ENCODE assay signal across 8 cellular contexts in the genomic region with DNA sequence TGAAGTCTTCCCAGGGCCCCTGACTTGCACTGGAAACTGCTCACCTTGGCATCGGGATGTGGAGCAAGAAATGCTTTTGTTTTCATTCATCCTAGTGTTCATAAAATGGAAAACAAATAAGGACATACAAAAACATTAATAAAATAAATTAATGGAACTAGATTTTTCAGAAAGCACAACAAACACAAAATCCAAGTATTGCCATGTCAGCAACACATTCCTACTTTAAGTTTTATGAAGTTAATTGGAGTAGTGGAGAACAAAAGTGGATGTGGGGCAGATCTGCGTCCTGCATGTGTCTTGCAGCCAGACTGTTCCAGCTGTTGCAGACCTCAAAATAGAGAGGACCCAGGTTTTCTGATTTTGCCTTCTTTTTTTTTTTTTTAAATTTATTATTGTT. TPM values are rescaled to one million over a fixed set of nuclear protein-coding genes. Genes with fewer than 3 reads are reported as not detected.
DNase-seq lines count a peak whose midpoint lies in the region; ATAC-seq and TF ChIP-seq lines count a peak whose summit lies in the region.

No MANE protein-coding gene starts in this region.

- no peak for TF ChIP-seq POLR2A in body of pancreas (IDR thresholded peaks at IDR 0.05)

- H3K27ac Mint-ChIP-seq in activated naive CD8-positive, alpha-beta T cell treated with anti-CD3 and anti-CD28 coated beads, Interleukin-2, amount 50 U/mL, for 24 hours, result peak overlapping the region; percentile 53

- no peaks in the 10 kb centered on the region for H3K9me3 Mint-ChIP-seq in activated naive CD8-positive, alpha-beta T cell treated with anti-CD3 and anti-CD28 coated beads, Interleukin-2, amount 50 U/mL, for 24 hours

- DNase-seq in left ventricle myocardium inferior, result no peak
- no peak for DNase-seq in right atrium auricular region (ENCODE audit: low spot score)
- no peak for DNase-seq in activated naive CD8-positive, alpha-beta T cell treated with anti-CD3 and anti-CD28 coated beads, Interleukin-2, amount 50 U/mL, for 24 hours
- no peak for DNase-seq in upper lobe of right lung
- no peak for DNase-seq in activated gamma-delta T cell (lab: John Stamatoyannopoulos, UW)
- DNase-seq in body of pancreas, result no peak
- DNase-seq in KBM-7, result no peak

- intact Hi-C loops in left ventricle myocardium inferior (cut with micrococcal nuclease) (no loop called here), upper lobe of right lung (cut with DNase I) (no loop called here), body of pancreas (cut with DNase I) (no loop called here)

- WGBS in body of pancreas, 2 donors, result 62 to 67% methylated on average over 2 of the region's 2 CpGs

- no peaks in the 10 kb centered on the region for H3K36me3 Mint-ChIP-seq in activated naive CD8-positive, alpha-beta T cell treated with anti-CD3 and anti-CD28 coated beads, Interleukin-2, amount 50 U/mL, for 24 hours (ENCODE audit: low read depth)

- in situ Hi-C loops in KBM-7 (cut with MboI; ENCODE audit: low pct_unique_long_range_greater_than_20kb, low sequenced_read_pairs), result no loop called here

- peak overlapping the region; percentile 81 for H3K4me3 Mint-ChIP-seq in activated naive CD8-positive, alpha-beta T cell treated with anti-CD3 and anti-CD28 coated beads, Interleukin-2, amount 50 U/mL, for 24 hours

- H3K4me1 ChIP-seq in left ventricle myocardium inferior (peaks cover 16% of the 10 kb centered on the region), right atrium auricular region (peaks cover 0 to 16% of the 10 kb centered on the region in 2 donors), upper lobe of right lung (peaks cover 16% of the 10 kb centered on the region), body of pancreas (peaks cover 13% of the 10 kb centered on the region)

- no peaks in the 10 kb centered on the region for H3K27me3 Mint-ChIP-seq in activated naive CD8-positive, alpha-beta T cell treated with anti-CD3 and anti-CD28 coated beads, Interleukin-2, amount 50 U/mL, for 24 hours

- TF ChIP-seq CTCF in left ventricle myocardium inferior (IDR thresholded peaks at IDR 0.05; ENCODE audit: borderline replicate concordance) (no peak), right atrium auricular region (IDR thresholded peaks at IDR 0.05) (no peak), upper lobe of right lung (IDR thresholded peaks at IDR 0.05) (no peak), body of pancreas (IDR thresholded peaks at IDR 0.05) (no peak)

- no peaks in the 10 kb centered on the region for H3K9me3 ChIP-seq in left ventricle myocardium inferior (replicated peaks)
- no peaks in the 10 kb centered on the region for H3K9me3 ChIP-seq in right atrium auricular region
- H3K9me3 ChIP-seq in iPS-18c (ENCODE audit: control insufficient read depth, insufficient read depth, low read length), result no peaks in the 10 kb centered on the region
- H3K9me3 ChIP-seq in upper lobe of right lung, result no peaks in the 10 kb centered on the region
- no peaks in the 10 kb centered on the region for H3K9me3 ChIP-seq in body of pancreas

- peaks cover 24% of the 10 kb centered on the region for H3K36me3 ChIP-seq in left ventricle myocardium inferior
- no peaks in the 10 kb centered on the region for H3K36me3 ChIP-seq in right atrium auricular region
- H3K36me3 ChIP-seq in upper lobe of right lung, result peaks cover 9% of the 10 kb centered on the region
- H3K36me3 ChIP-seq in body of pancreas (replicated peaks in 1 of 2; ENCODE audit: insufficient read depth in 1 of 2, low read depth in 2 of 2), result peaks cover 0 to 6% of the 10 kb centered on the region in 2 donors

- H3K4me3 ChIP-seq in left ventricle myocardium inferior (peak overlapping the region; percentile 64), right atrium auricular region (peak overlapping the region in 1 of 2 donors; percentile 50), iPS-18c (ENCODE audit: insufficient read depth, low read depth, low read length) (peak overlapping the region; percentile 79), upper lobe of right lung (peak overlapping the region; percentile 53), body of pancreas (no peak overlapping the region)

- peaks cover 46% of the 10 kb centered on the region for H3K27me3 ChIP-seq in left ventricle myocardium inferior (ENCODE audit: low read depth)
- H3K27me3 ChIP-seq in right atrium auricular region, result no peaks in the 10 kb centered on the region
- H3K27me3 ChIP-seq in upper lobe of right lung, result peaks cover 6% of the 10 kb centered on the region
- H3K27me3 ChIP-seq in body of pancreas, result no peaks in the 10 kb centered on the region

- no peak overlapping the region for H3K27ac ChIP-seq in left ventricle myocardium inferior (replicated peaks)
- no peak overlapping the region for H3K27ac ChIP-seq in right atrium auricular region
- no peak overlapping the region for H3K27ac ChIP-seq in upper lobe of right lung
- H3K27ac ChIP-seq in body of pancreas, result no peak overlapping the region

- ATAC-seq in activated naive CD8-positive, alpha-beta T cell treated with anti-CD3 and anti-CD28 coated beads, Interleukin-2, amount 50 U/mL, for 24 hours, result no peak
- ATAC-seq in upper lobe of right lung, result no peak
- no peak for ATAC-seq in body of pancreas

- H3K4me1 Mint-ChIP-seq in activated naive CD8-positive, alpha-beta T cell treated with anti-CD3 and anti-CD28 coated beads, Interleukin-2, amount 50 U/mL, for 24 hours, result peaks cover 11% of the 10 kb centered on the region

RNA-seq across cellular contexts. Expression of a gene that starts 32.9 kb away (rescaled TPM):
- total RNA-seq in left ventricle myocardium inferior (56.4 TPM), right atrium auricular region (10 to 100 TPM; 36.7 to 60.5 TPM), upper lobe of right lung (114 TPM), body of pancreas (10 to 100 TPM; 30.0 to 63.6 TPM)

Comparison
In these comparisons a context has a peak if more than half of its experiments do, and no peak if none do; other contexts are left out.
1. H3K4me3 ChIP-seq: peak in left ventricle myocardium inferior (single experiment), iPS-18c (single experiment) and upper lobe of right lung (single experiment); none in body of pancreas (0 of 2).